ENCODE assay signal across 10 cellular contexts in genomic region chr18:48820483-48821250, GRCh38.
A peak's percentile ranks its signal among the peaks of the same experiment; 100 is the strongest.
DNase-seq lines count a peak whose midpoint lies in the region; ATAC-seq and TF ChIP-seq lines count a peak whose summit lies in the region.
"Had no signal": no experiment of that assay in that cellular context is flagged by ENCODE, and none has a peak within 500 bp of the region (broad histone marks: within the 10 kb centered on the region; RNA-seq: fewer than 3 reads in every experiment).

No MANE protein-coding gene starts in this region.

- no peaks in the 10 kb centered on the region for H3K9me2 ChIP-seq in SK-N-SH

- no peak overlapping the region for H3K4me3 ChIP-seq in SK-N-SH (ENCODE audit: low read depth in 2 of 2, low read length in 1 of 2)
- H3K4me3 ChIP-seq: A549, psoas muscle had no signal

- H3F3A ChIP-seq in SK-N-SH (replicated peaks; ENCODE audit: insufficient read depth): peaks cover 18% of the 10 kb centered on the region

- no peak overlapping the region for H3K27ac ChIP-seq in SK-N-SH (ENCODE audit: low read depth in 2 of 2, low read length in 1 of 2)
- H3K27ac ChIP-seq: A549, psoas muscle had no signal

- POLR2A ChIA-PET in activated CD4-positive, alpha-beta T cell treated with anti-CD3 and anti-CD28 coated beads, Interleukin-2, amount 10 ng/mL, durations not matched to agents 7 days and 5 days (lab: Charles Lee): interaction anchor here (0.5 to 1.5 kb wide), 2 partner anchors 12 to 14 kb away, joined by 4 read pairs; no protein-coding TSS in a partner anchor
- POLR2A ChIA-PET in SK-N-SH (lab: Yijun Ruan, JAX): no interaction called here

- H3K9me3 ChIP-seq in SK-N-SH: peaks cover 6% of the 10 kb centered on the region; the same call in 1 of the 2 replicates

- no peak overlapping the region for H3K4me3 Mint-ChIP-seq in activated CD4-positive, alpha-beta T cell treated with anti-CD3 and anti-CD28 coated beads, Interleukin-2, amount 10 ng/mL, durations not matched to agents 7 days and 5 days
- H3K4me3 Mint-ChIP-seq in activated naive CD8-positive, alpha-beta T cell: no peak overlapping the region
- peak overlapping the region; percentile 13 to 45 for H3K4me3 Mint-ChIP-seq in stimulated activated naive CD8-positive, alpha-beta T cell treated with anti-CD3 and anti-CD28 coated beads, Interleukin-15, amount 100 ng/mL, for 72 hours

- CTCF ChIA-PET in activated CD4-positive, alpha-beta T cell treated with anti-CD3 and anti-CD28 coated beads, Interleukin-2, amount 10 ng/mL, durations not matched to agents 7 days and 5 days (lab: Charles Lee): interaction anchor here (0.7 to 2.4 kb wide), 5 partner anchors 9 to 120 kb away, joined by 3 to 11 read pairs (median 3); no protein-coding TSS in a partner anchor
- CTCF ChIA-PET in SK-N-SH (lab: Yijun Ruan, JAX): interaction anchor here (0.9 to 1.1 kb wide), 2 partner anchors 19 to 110 kb away, joined by 3 to 5 read pairs; no protein-coding TSS in a partner anchor

- peaks cover 53% of the 10 kb centered on the region for H3K79me2 ChIP-seq in SK-N-SH (ENCODE audit: insufficient read depth)

- H4K20me1 ChIP-seq in SK-N-SH (ENCODE audit: insufficient read depth): no peaks in the 10 kb centered on the region

- H3K36me3 ChIP-seq in SK-N-SH (replicated peaks in 1 of 2; ENCODE audit: control insufficient read depth in 1 of 2, insufficient read depth in 2 of 2, low read length in 1 of 2): peaks cover 32 to 47% of the 10 kb centered on the region in 2 experiments

- H3K27me3 Mint-ChIP-seq in activated CD4-positive, alpha-beta T cell treated with anti-CD3 and anti-CD28 coated beads, Interleukin-2, amount 10 ng/mL, durations not matched to agents 7 days and 5 days: peaks cover 4% of the 10 kb centered on the region
- H3K27me3 Mint-ChIP-seq in activated naive CD8-positive, alpha-beta T cell: no peaks in the 10 kb centered on the region
- no peaks in the 10 kb centered on the region for H3K27me3 Mint-ChIP-seq in stimulated activated naive CD8-positive, alpha-beta T cell treated with anti-CD3 and anti-CD28 coated beads, Interleukin-15, amount 100 ng/mL, for 72 hours

- no peak overlapping the region for H3K4me2 ChIP-seq in SK-N-SH
- H3K4me2 ChIP-seq: A549 had no signal

- ATAC-seq in HG03060 (IDR thresholded peaks at IDR 0.05; ENCODE audit: low read depth, unreplicated experiment): peak; percentile 90
- peak; percentile 97 for ATAC-seq in stimulated activated naive CD8-positive, alpha-beta T cell treated with anti-CD3 and anti-CD28 coated beads, Interleukin-15, amount 100 ng/mL, for 72 hours
- ATAC-seq: A549, psoas muscle had no signal

- H3K27ac Mint-ChIP-seq in activated CD4-positive, alpha-beta T cell treated with anti-CD3 and anti-CD28 coated beads, Interleukin-2, amount 10 ng/mL, durations not matched to agents 7 days and 5 days: no peak overlapping the region
- peak overlapping the region; percentile 8 for H3K27ac Mint-ChIP-seq in activated naive CD8-positive, alpha-beta T cell
- peak overlapping the region in 1 of 2 donors; percentile 10 for H3K27ac Mint-ChIP-seq in stimulated activated naive CD8-positive, alpha-beta T cell treated with anti-CD3 and anti-CD28 coated beads, Interleukin-15, amount 100 ng/mL, for 72 hours

- no peak for TF ChIP-seq RAD21 in SK-N-SH (IDR thresholded peaks at IDR 0.05; ENCODE audit: low read length)

- peaks cover 2% of the 10 kb centered on the region for H3K9me3 Mint-ChIP-seq in activated CD4-positive, alpha-beta T cell treated with anti-CD3 and anti-CD28 coated beads, Interleukin-2, amount 10 ng/mL, durations not matched to agents 7 days and 5 days
- peaks cover 6% of the 10 kb centered on the region for H3K9me3 Mint-ChIP-seq in activated naive CD8-positive, alpha-beta T cell (ENCODE audit: low read depth)
- peaks cover 0 to 3% of the 10 kb centered on the region in 2 donors for H3K9me3 Mint-ChIP-seq in stimulated activated naive CD8-positive, alpha-beta T cell treated with anti-CD3 and anti-CD28 coated beads, Interleukin-15, amount 100 ng/mL, for 72 hours

- no peaks in the 10 kb centered on the region for H3K27me3 ChIP-seq in SK-N-SH (ENCODE audit: insufficient read depth)

- H3K4me1 Mint-ChIP-seq in activated CD4-positive, alpha-beta T cell treated with anti-CD3 and anti-CD28 coated beads, Interleukin-2, amount 10 ng/mL, durations not matched to agents 7 days and 5 days: peaks cover 18% of the 10 kb centered on the region
- H3K4me1 Mint-ChIP-seq in activated naive CD8-positive, alpha-beta T cell (ENCODE audit: low read depth): peaks cover 2% of the 10 kb centered on the region
- peaks cover 51% of the 10 kb centered on the region for H3K4me1 Mint-ChIP-seq in stimulated activated naive CD8-positive, alpha-beta T cell treated with anti-CD3 and anti-CD28 coated beads, Interleukin-15, amount 100 ng/mL, for 72 hours

- TF ChIP-seq CTCF in SK-N-SH (IDR thresholded peaks at IDR 0.05): no peak

- 100% methylated on average over 6 of the region's 11 CpGs for WGBS in SK-N-SH (ENCODE audit: low lambda C conversion rate)

- peak; percentile 25 for DNase-seq in activated CD4-positive, alpha-beta T cell treated with anti-CD3 and anti-CD28 coated beads for 48 hours
- no peak for DNase-seq in activated CD4-positive, alpha-beta T cell treated with anti-CD3 and anti-CD28 coated beads, Interleukin-2, amount 10 ng/mL, durations not matched to agents 7 days and 5 days
- DNase-seq in stimulated activated naive CD8-positive, alpha-beta T cell treated with anti-CD3 and anti-CD28 coated beads, Interleukin-15, amount 100 ng/mL, for 72 hours: peak in 1 of 2 donors; percentile 67
- DNase-seq in SK-N-SH (no peak), mucosa of gallbladder (ENCODE audit: low spot score) (no peak), SHP77 (lab: John Stamatoyannopoulos, UW) (no peak)

- no peak for TF ChIP-seq EP300 in SK-N-SH (IDR thresholded peaks at IDR 0.05; ENCODE audit: borderline replicate concordance in 1 of 2, low read depth in 1 of 2, low read length in 1 of 2)

- H3K4me1 ChIP-seq in SK-N-SH (ENCODE audit: control insufficient read depth in 1 of 2, insufficient read depth in 2 of 2, low read depth in 1 of 2, low read length in 1 of 2): peaks cover 2 to 5% of the 10 kb centered on the region in 2 experiments; a peak in 3 of 4 replicates
- H3K4me1 ChIP-seq: A549 had no signal

- no peak overlapping the region for H3K9ac ChIP-seq in SK-N-SH

- H2AFZ ChIP-seq in SK-N-SH (ENCODE audit: low read depth): no peak overlapping the region

- H3K36me3 Mint-ChIP-seq in activated CD4-positive, alpha-beta T cell treated with anti-CD3 and anti-CD28 coated beads, Interleukin-2, amount 10 ng/mL, durations not matched to agents 7 days and 5 days (ENCODE audit: low read depth): peaks cover 4% of the 10 kb centered on the region
- H3K36me3 Mint-ChIP-seq in activated naive CD8-positive, alpha-beta T cell: no peaks in the 10 kb centered on the region

TF ChIP-seq in SK-N-SH, 30 proteins besides CTCF, POLR2A, EP300 and RAD21:
- TF ChIP-seq SIN3A (IDR thresholded peaks at IDR 0.05; ENCODE audit: borderline replicate concordance, low read depth, low read length) (no peak), RFX5 (IDR thresholded peaks at IDR 0.05; ENCODE audit: low read length) (no peak), POLR2AphosphoS5 (IDR thresholded peaks at IDR 0.05; ENCODE audit: low read depth, low read length) (no peak), GABPA (IDR thresholded peaks at IDR 0.05; ENCODE audit: low read depth) (no peak), TEAD4 (IDR thresholded peaks at IDR 0.05; ENCODE audit: borderline replicate concordance, insufficient read depth) (no peak), REST (IDR thresholded peaks at IDR 0.05; ENCODE audit: low read depth, low read length) (no peak), SMC3 (IDR thresholded peaks at IDR 0.05; ENCODE audit: low read depth, low read length) (no peak), JUND (IDR thresholded peaks at IDR 0.05) (no peak), FOSL2 (IDR thresholded peaks at IDR 0.05; ENCODE audit: borderline replicate concordance, low read depth) (no peak), MXI1 (IDR thresholded peaks at IDR 0.05; ENCODE audit: low read depth, low read length) (no peak), FOXM1 (IDR thresholded peaks at IDR 0.05; ENCODE audit: low read depth) (no peak)

Comparison
In these comparisons a context has a peak if more than half of its experiments do, and no peak if none do; other contexts are left out.
1. H3K4me3 Mint-ChIP-seq: peak in stimulated activated naive CD8-positive, alpha-beta T cell treated with anti-CD3 and anti-CD28 coated beads, Interleukin-15, amount 100 ng/mL, for 72 hours (2 of 2); none in activated CD4-positive, alpha-beta T cell treated with anti-CD3 and anti-CD28 coated beads, Interleukin-2, amount 10 ng/mL, durations not matched to agents 7 days and 5 days (single experiment) and activated naive CD8-positive, alpha-beta T cell (single experiment).